In genomic region chrY:15688536-15688935, GRCh38 we compare ENCODE assay signal across 26 cellular contexts.
DNase-seq lines count a peak whose midpoint lies in the region; ATAC-seq, FAIRE-seq and TF ChIP-seq lines count a peak whose summit lies in the region.
"Had no signal": no experiment of that assay in that cellular context is flagged by ENCODE, and none has a peak within 500 bp of the region (broad histone marks: within the 10 kb centered on the region; RNA-seq: fewer than 3 reads in every experiment).

No MANE protein-coding gene starts in this region.

- no peaks in the 10 kb centered on the region for H3K9me3 ChIP-seq in astrocyte (ENCODE audit: insufficient read depth, low read depth, low read length)
- H3K9me3 ChIP-seq: BE2C, BLaER1 had no signal

- peaks cover 17% of the 10 kb centered on the region for H3K4me1 Mint-ChIP-seq in astrocyte (ENCODE audit: low read depth, unreplicated experiment)
- H3K4me1 Mint-ChIP-seq: CD14-positive monocyte; CD4-positive, alpha-beta memory T cell; CD4-positive, CD25-positive, alpha-beta regulatory T cell; CD8-positive, alpha-beta memory T cell had no signal

- H3K4me1 ChIP-seq in astrocyte (ENCODE audit: insufficient read depth, low read length) (no peaks in the 10 kb centered on the region), foreskin keratinocyte (peaks cover 8% of the 10 kb centered on the region)
- H3K4me1 ChIP-seq: BE2C, BLaER1 had no signal

- no peaks in the 10 kb centered on the region for H3K27me3 Mint-ChIP-seq in astrocyte (ENCODE audit: low read depth, unreplicated experiment)
- H3K27me3 Mint-ChIP-seq: CD4-positive, alpha-beta memory T cell; CD4-positive, CD25-positive, alpha-beta regulatory T cell; CD8-positive, alpha-beta memory T cell had no signal

- intact Hi-C loops in left colon (cut with DNase I, micrococcal nuclease): no loop called here

- DNase-seq in A172 (ENCODE audit: low spot score) (peak; percentile 1), astrocyte (ENCODE audit: low read depth) (no peak), epithelial cell of esophagus (ENCODE audit: low read depth) (peak; percentile 56), foreskin keratinocyte (peak; percentile 37 to 48), left colon (no peak), urothelium cell line (ENCODE audit: low spot score) (no peak), kidney glomerular epithelial cell (lab: John Stamatoyannopoulos, UW) (no peak)
- DNase-seq: ACHN; BE2C; C1 segment of cervical spinal cord; Calu3; CD4-positive, alpha-beta memory T cell; CD4-positive, CD25-positive, alpha-beta regulatory T cell; CD8-positive, alpha-beta memory T cell; COR-L47; DMS79 treated with DMSO at 0.1 percent for 48 hours; GF-D8 had no signal

- no peak for FAIRE-seq in astrocyte (lab: Jason Lieb, UNC)
- no peak for FAIRE-seq in urothelium cell line (lab: Jason Lieb, UNC)
- FAIRE-seq: A204.1, D721Med, G401.6, GM12891, GM19239 had no signal

- H3K4me3 ChIP-seq in astrocyte (ENCODE audit: insufficient read depth, low read depth, low read length) (no peak overlapping the region), epithelial cell of esophagus (ENCODE audit: low read length) (no peak overlapping the region)
- H3K4me3 ChIP-seq: BLaER1 had no signal

- no peak overlapping the region for H3K4me3 Mint-ChIP-seq in astrocyte (ENCODE audit: unreplicated experiment)
- H3K4me3 Mint-ChIP-seq: CD14-positive monocyte; CD4-positive, alpha-beta memory T cell; CD4-positive, CD25-positive, alpha-beta regulatory T cell; CD8-positive, alpha-beta memory T cell had no signal

- peak overlapping the region; percentile 53 for H3K27ac Mint-ChIP-seq in astrocyte (ENCODE audit: unreplicated experiment)
- H3K27ac Mint-ChIP-seq: CD14-positive monocyte; CD4-positive, alpha-beta memory T cell; CD4-positive, CD25-positive, alpha-beta regulatory T cell; CD8-positive, alpha-beta memory T cell had no signal

- H3K9ac ChIP-seq in astrocyte (ENCODE audit: low read length): no peak overlapping the region
- H3K9ac ChIP-seq: BLaER1 had no signal

- H2AFZ ChIP-seq in astrocyte (ENCODE audit: low read depth, low read length): no peak overlapping the region

- H3K9me3 Mint-ChIP-seq in astrocyte (ENCODE audit: unreplicated experiment): no peaks in the 10 kb centered on the region
- H3K9me3 Mint-ChIP-seq: CD4-positive, alpha-beta memory T cell; CD8-positive, alpha-beta memory T cell had no signal

- no peaks in the 10 kb centered on the region for H3K27me3 ChIP-seq in astrocyte (ENCODE audit: insufficient read depth, low read length)
- no peaks in the 10 kb centered on the region for H3K27me3 ChIP-seq in foreskin keratinocyte
- H3K27me3 ChIP-seq: BE2C, BLaER1 had no signal

- no peaks in the 10 kb centered on the region for H3K79me2 ChIP-seq in astrocyte (ENCODE audit: insufficient read depth, low read length)

- peak; percentile 35 for ATAC-seq in foreskin keratinocyte
- ATAC-seq in GM18861 (IDR thresholded peaks at IDR 0.05; ENCODE audit: unreplicated experiment): no peak
- ATAC-seq in left colon: no peak

- H3K27ac ChIP-seq in astrocyte (ENCODE audit: low read depth, low read length) (no peak overlapping the region), foreskin keratinocyte (no peak overlapping the region)
- H3K27ac ChIP-seq: 22Rv1, BLaER1 had no signal

- no peaks in the 10 kb centered on the region for H3K36me3 ChIP-seq in astrocyte (ENCODE audit: insufficient read depth, low read length)
- H3K36me3 ChIP-seq: BE2C, BLaER1 had no signal

- no peaks in the 10 kb centered on the region for H4K20me1 ChIP-seq in astrocyte (ENCODE audit: insufficient read depth, low read length)
- H4K20me1 ChIP-seq: BLaER1 had no signal

- TF ChIP-seq CTCF in astrocyte (IDR thresholded peaks at IDR 0.05; ENCODE audit: insufficient read depth, low read depth, low read length) (no peak), epithelial cell of esophagus (IDR thresholded peaks at IDR 0.05; ENCODE audit: insufficient read depth, low read depth, low read length, missing control alignments) (no peak), foreskin keratinocyte (conservative IDR thresholded peaks at IDR 0.05) (no peak)

- H3K4me2 ChIP-seq in astrocyte (ENCODE audit: low read length): no peak overlapping the region
- H3K4me2 ChIP-seq: BLaER1 had no signal

- H3K36me3 Mint-ChIP-seq in astrocyte (ENCODE audit: low read depth, unreplicated experiment): no peaks in the 10 kb centered on the region
- H3K36me3 Mint-ChIP-seq: CD14-positive monocyte; CD4-positive, alpha-beta memory T cell; CD4-positive, CD25-positive, alpha-beta regulatory T cell; CD8-positive, alpha-beta memory T cell had no signal

Comparison
In these comparisons a context has a peak if more than half of its experiments do, and no peak if none do; other contexts are left out.
1. DNase-seq: peak in A172 (single experiment), epithelial cell of esophagus (single experiment) and foreskin keratinocyte (2 of 2); none in astrocyte (single experiment), left colon (0 of 2), urothelium cell line (single experiment) and kidney glomerular epithelial cell (single experiment).